8 cellular contexts compared by ENCODE assay signal in the genomic region with DNA sequence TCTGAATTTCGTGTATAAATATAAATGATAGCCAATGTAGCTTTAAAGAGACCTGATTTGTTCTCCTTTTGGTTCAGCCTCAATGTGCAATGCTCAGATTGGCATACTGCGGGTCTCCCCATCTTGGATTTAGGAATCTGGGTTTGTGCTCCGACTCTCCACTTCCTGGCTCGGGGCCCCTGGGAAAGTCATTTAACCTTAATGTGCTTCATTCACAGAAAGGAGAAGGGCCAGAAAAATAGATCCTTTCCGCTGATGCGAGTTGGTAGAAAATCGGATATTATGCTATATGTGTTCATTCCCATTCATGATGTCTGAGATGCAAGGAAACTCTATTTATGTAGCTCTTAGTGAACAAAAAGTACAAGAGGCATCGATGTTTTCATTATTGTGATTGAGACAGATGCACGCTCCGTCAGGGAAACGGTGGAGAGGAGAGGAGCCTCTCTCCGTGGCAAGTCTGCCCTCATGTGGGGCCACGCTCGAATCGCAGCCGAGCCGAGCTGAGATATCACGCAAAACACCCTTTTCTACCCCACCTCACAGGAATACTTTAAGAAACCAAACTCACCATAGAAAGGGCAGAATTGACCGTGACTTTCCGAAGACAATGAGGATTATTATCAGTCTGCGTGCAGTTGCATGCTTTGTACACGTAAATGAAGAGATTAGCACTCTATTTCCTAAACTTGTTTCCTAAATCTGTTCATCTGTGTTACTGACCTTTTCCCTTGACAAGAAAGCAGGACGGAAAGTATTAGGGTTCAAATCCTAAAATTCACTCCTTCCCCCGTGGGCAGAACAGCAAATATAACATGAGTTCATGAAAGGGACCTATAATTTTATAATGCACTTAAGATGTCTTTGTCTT.
A peak's percentile ranks its signal among the peaks of the same experiment; 100 is the strongest.
DNase-seq lines count a peak whose midpoint lies in the region; ATAC-seq, FAIRE-seq and TF ChIP-seq lines count a peak whose summit lies in the region.

No MANE protein-coding gene starts in this region.

- no peak overlapping the region for H3K27ac Mint-ChIP-seq in activated CD4-positive, alpha-beta memory T cell treated with anti-CD3 and anti-CD28 coated beads for 36 hours

- H3K36me3 Mint-ChIP-seq in activated CD4-positive, alpha-beta memory T cell treated with anti-CD3 and anti-CD28 coated beads for 36 hours = no peaks in the 10 kb centered on the region

- H3K4me3 ChIP-seq in AG04450 (ENCODE audit: low read depth, low read length) (no peak overlapping the region), pancreas (peak overlapping the region in 1 of 4 donors; percentile 17)

- no peaks in the 10 kb centered on the region for H3K36me3 ChIP-seq in pancreas

- H3K4me1 Mint-ChIP-seq in activated CD4-positive, alpha-beta memory T cell treated with anti-CD3 and anti-CD28 coated beads for 36 hours (ENCODE audit: low read depth) = peaks cover 3% of the 10 kb centered on the region

- no peak for FAIRE-seq in pancreas (lab: Jason Lieb, UNC)

- peak; percentile 1 for DNase-seq in AG04450 (ENCODE audit: low read depth, low spot score)
- peak; percentile 31 to 79 (median 69) for DNase-seq in NCI-H1417 (lab: John Stamatoyannopoulos, UW)
- DNase-seq in activated CD4-positive, alpha-beta memory T cell treated with anti-CD3 and anti-CD28 coated beads for 36 hours = peak; percentile 51
- peak; percentile 12 for DNase-seq in germinal center (ENCODE audit: low spot score)
- peak; percentile 49 to 86 (median 68) for DNase-seq in pancreas
- no peak for DNase-seq in KG1 (lab: John Stamatoyannopoulos, UW)

- no peaks in the 10 kb centered on the region for H3K9me3 ChIP-seq in AG04450 (ENCODE audit: control insufficient read depth, insufficient read depth, low read length)
- no peaks in the 10 kb centered on the region for H3K9me3 ChIP-seq in pancreas

- 5 to 8% methylated on average over 24 of the region's 24 CpGs for WGBS in pancreas, 2 donors

- H3K27me3 ChIP-seq in AG04450 (ENCODE audit: control insufficient read depth, insufficient read depth, low read length) (no peaks in the 10 kb centered on the region), pancreas (no peaks in the 10 kb centered on the region)

- ATAC-seq in HG02642 (IDR thresholded peaks at IDR 0.05; ENCODE audit: poor library complexity, unreplicated experiment) = peak; percentile 90
- ATAC-seq in pancreas = peak; percentile 94 to 96 (median 95)

- TF ChIP-seq CTCF in AG04450 (IDR thresholded peaks at IDR 0.05; ENCODE audit: low read depth, low read length) (peak; percentile 70), GM12874 (IDR thresholded peaks at IDR 0.05; ENCODE audit: insufficient read depth, low read depth, low read length) (peak; percentile 75), pancreas (IDR thresholded peaks at IDR 0.05) (peak; percentile 27 to 79 (median 66))

- POLR2A ChIA-PET in AG04450 (lab: Yijun Ruan, JAX) = no interaction called here
- POLR2A ChIA-PET in activated CD4-positive, alpha-beta memory T cell treated with anti-CD3 and anti-CD28 coated beads for 36 hours (lab: Charles Lee) = no interaction called here

- H3K4me1 ChIP-seq in pancreas = peaks cover 0 to 26% (median 22%) of the 10 kb centered on the region in 3 donors

- no peaks in the 10 kb centered on the region for H3K9me3 Mint-ChIP-seq in activated CD4-positive, alpha-beta memory T cell treated with anti-CD3 and anti-CD28 coated beads for 36 hours

- intact Hi-C loops in activated CD4-positive, alpha-beta memory T cell treated with anti-CD3 and anti-CD28 coated beads for 36 hours (cut with micrococcal nuclease) = loop anchor here (2.0 to 5.0 kb wide), 2 partner anchors 332 to 434 kb away; no protein-coding TSS in a partner anchor
- intact Hi-C loops in pancreas (cut with DNase I) = no loop called here

- no peak overlapping the region for H3K4me3 Mint-ChIP-seq in activated CD4-positive, alpha-beta memory T cell treated with anti-CD3 and anti-CD28 coated beads for 36 hours

- CTCF ChIA-PET in AG04450 (lab: Charles Lee) = interaction anchor here (0.9 to 1.5 kb wide), 8 partner anchors 9 to 437 kb away, joined by 3 to 8 read pairs (median 4); no protein-coding TSS in a partner anchor
- CTCF ChIA-PET in activated CD4-positive, alpha-beta memory T cell treated with anti-CD3 and anti-CD28 coated beads for 36 hours (lab: Charles Lee) = interaction anchor here (1.2 to 2.4 kb wide), 6 partner anchors 9 to 369 kb away, joined by 3 to 8 read pairs (median 5); a partner anchor contains a TSS

- peaks cover 33% of the 10 kb centered on the region for H3K27me3 Mint-ChIP-seq in activated CD4-positive, alpha-beta memory T cell treated with anti-CD3 and anti-CD28 coated beads for 36 hours

- H3K27ac ChIP-seq in AG04450 (ENCODE audit: low read depth, low read length) (no peak overlapping the region), pancreas (no peak overlapping the region)
